Comparison of ENCODE assay signal across 12 cellular contexts in genomic region chr17:42135151-42135550, GRCh38. TPM values are rescaled to one million over a fixed set of nuclear protein-coding genes. Genes with fewer than 3 reads are reported as not detected.
A peak's percentile ranks its signal among the peaks of the same experiment; 100 is the strongest.
DNase-seq lines count a peak whose midpoint lies in the region; ATAC-seq and TF ChIP-seq lines count a peak whose summit lies in the region.
"Had no signal": no experiment of that assay in that cellular context is flagged by ENCODE, and none has a peak within 500 bp of the region (broad histone marks: within the 10 kb centered on the region; RNA-seq: fewer than 3 reads in every experiment).

No MANE protein-coding gene starts in this region.

- TF ChIP-seq POLR2A in HCT116 (IDR thresholded peaks at IDR 0.05; ENCODE audit: borderline replicate concordance, extremely low read depth, insufficient read depth, insufficient read length) (no peak), stomach (IDR thresholded peaks at IDR 0.05) (no peak)

- H3K27me3 ChIP-seq in HCT116 (ENCODE audit: insufficient read depth, low read length) (no peaks in the 10 kb centered on the region), liver (ENCODE audit: control insufficient read depth in 4 of 4, insufficient read depth in 4 of 4, low read length in 3 of 4) (no peaks in the 10 kb centered on the region), stomach (no peaks in the 10 kb centered on the region)

- ATAC-seq in HCT116 (no peak), GM21825 (IDR thresholded peaks at IDR 0.05; ENCODE audit: unreplicated experiment) (no peak)
- ATAC-seq in activated T-helper 17 cell treated with anti-CD3 and anti-CD28 coated beads, Interleukin-2, amount 50 U/mL, for 72 hours (replicated peaks): no peak

- BruUV-seq in HCT116 (replicated peaks; lab: Mats Ljungman, UMichigan): no TSS peak

- TF ChIP-seq RAD21 in HCT116 (IDR thresholded peaks at IDR 0.05; ENCODE audit: low read depth): no peak
- no peak for TF ChIP-seq RAD21 in liver (IDR thresholded peaks at IDR 0.05)

- POLR2A ChIA-PET in HCT116 (lab: Charles Lee) (no interaction called here), GM10248 (lab: Yijun Ruan, JAX) (interaction anchor here (0.6 kb wide), 1 partner anchor 1183 kb away, joined by 5 read pairs; no protein-coding TSS in a partner anchor)

- CTCF ChIA-PET in HCT116 (lab: Charles Lee): interaction anchor here (0.9 to 1.1 kb wide), 2 partner anchors 107 to 392 kb away, joined by 3 to 4 read pairs; no protein-coding TSS in a partner anchor
- CTCF ChIA-PET in GM10248 (lab: Yijun Ruan, JAX): interaction anchor here (0.9 to 8.2 kb wide), 9 partner anchors 10 to 112 kb away, joined by 3 to 47 read pairs (median 5); partner anchors contain the start of gene KCNH4

- RAD21 ChIA-PET in HCT116 (lab: Charles Lee; ENCODE audit: low non-redundant PET in 1 of 2, low total read pairs in 2 of 2, uncharacterized antibody in 2 of 2, unreplicated experiment in 2 of 2): no interaction called here

- H3K79me2 ChIP-seq in HCT116 (ENCODE audit: insufficient read depth, low read length): peaks cover 99% of the 10 kb centered on the region

- H4K20me1 ChIP-seq in HCT116 (ENCODE audit: insufficient read depth): no peaks in the 10 kb centered on the region

- peaks cover 29% of the 10 kb centered on the region for H3K4me1 Mint-ChIP-seq in activated T-helper 17 cell treated with anti-CD3 and anti-CD28 coated beads, Interleukin-2, amount 50 U/mL, for 72 hours

- no peaks in the 10 kb centered on the region for H3K9me2 ChIP-seq in HCT116 (ENCODE audit: insufficient read depth)

- no peak overlapping the region for H3K4me3 Mint-ChIP-seq in activated T-helper 17 cell treated with anti-CD3 and anti-CD28 coated beads, Interleukin-2, amount 50 U/mL, for 72 hours
- H3K4me3 Mint-ChIP-seq: activated naive CD4-positive, alpha-beta T cell treated with anti-CD3 and anti-CD28 coated beads for 36 hours had no signal

- H3K4me3 ChIP-seq in HCT116 (replicated peaks in 1 of 2; ENCODE audit: low read depth in 1 of 2, low read length in 2 of 2) (no peak overlapping the region), liver (ENCODE audit: low read depth in 1 of 3, low read length in 3 of 3) (peak overlapping the region in 2 of 3 donors; percentile 7 to 18), stomach (no peak overlapping the region)
- H3K4me3 ChIP-seq: prostate gland had no signal

- H3K27ac ChIP-seq in HCT116 (ENCODE audit: low read depth, low read length) (no peak overlapping the region), liver (ENCODE audit: low read depth in 1 of 2, low read length in 2 of 2) (peak overlapping the region; percentile 88 to 95), stomach (peak overlapping the region; percentile 81 to 95 (median 84))

- TF ChIP-seq EP300 in stomach (IDR thresholded peaks at IDR 0.05): no peak

- H3K9me3 ChIP-seq in HCT116 (ENCODE audit: control insufficient read depth in 1 of 2, insufficient read depth in 1 of 2, low read depth in 1 of 2, low read length in 2 of 2) (no peaks in the 10 kb centered on the region), liver (ENCODE audit: control insufficient read depth in 4 of 4, low read length in 3 of 4) (no peaks in the 10 kb centered on the region), stomach (no peaks in the 10 kb centered on the region)
- H3K9me3 ChIP-seq: prostate gland had no signal

- H3K27me3 Mint-ChIP-seq in activated T-helper 17 cell treated with anti-CD3 and anti-CD28 coated beads, Interleukin-2, amount 50 U/mL, for 72 hours: no peaks in the 10 kb centered on the region
- H3K27me3 Mint-ChIP-seq: IgD-negative memory B cell had no signal

- intact Hi-C loops in HCT116 (cut with micrococcal nuclease): no loop called here
- intact Hi-C loops in stomach (cut with DNase I; ENCODE audit: low total_unique reads): no loop called here

- H3K27ac Mint-ChIP-seq in activated T-helper 17 cell treated with anti-CD3 and anti-CD28 coated beads, Interleukin-2, amount 50 U/mL, for 72 hours: peak overlapping the region; percentile 71

- DNase-seq in HCT116 (ENCODE audit: low read depth, low spot score) (no peak), stomach (no peak), NCI-H1694 treated with DMSO at 0.1 percent for 48 hours (lab: John Stamatoyannopoulos, UW) (no peak), GM10248 (ENCODE audit: extremely low spot score) (no peak)
- DNase-seq: activated naive CD4-positive, alpha-beta T cell treated with anti-CD3 and anti-CD28 coated beads for 36 hours; NCI-H2081 treated with DMSO at 0.1 percent for 48 hours had no signal

- TF ChIP-seq CTCF in HCT116 (IDR thresholded peaks at IDR 0.05 in 2 of 3, conservative IDR thresholded peaks at IDR 0.05 in 1 of 3; ENCODE audit: borderline replicate concordance in 1 of 3, insufficient read depth in 1 of 3, low read depth in 2 of 3, low read length in 2 of 3): no peak
- no peak for TF ChIP-seq CTCF in liver (IDR thresholded peaks at IDR 0.05; ENCODE audit: low read depth, low read length, missing input control)
- TF ChIP-seq CTCF in stomach (IDR thresholded peaks at IDR 0.05): no peak
- no peak for TF ChIP-seq CTCF in GM10248 (IDR thresholded peaks at IDR 0.05; ENCODE audit: control extremely low read depth, extremely low read depth, low read depth, missing control alignments)

- H2AFZ ChIP-seq in HCT116 (ENCODE audit: low read depth, low read length, poor library complexity, severe bottlenecking): no peak overlapping the region

- peaks cover 2 to 10% of the 10 kb centered on the region in 2 experiments; a peak in 3 of 4 replicates for H3K36me3 ChIP-seq in HCT116 (ENCODE audit: control insufficient read depth in 1 of 2, insufficient read depth in 2 of 2, low read length in 2 of 2)
- peaks cover under 1 to 4% (median 1%) of the 10 kb centered on the region in 4 donors for H3K36me3 ChIP-seq in liver (ENCODE audit: control insufficient read depth in 4 of 4, insufficient read depth in 3 of 4, low read depth in 1 of 4, low read length in 3 of 4)
- H3K36me3 ChIP-seq in stomach: peaks cover 3 to 20% (median 7%) of the 10 kb centered on the region in 4 donors
- H3K36me3 ChIP-seq: prostate gland had no signal

- H3K4me1 ChIP-seq in HCT116 (ENCODE audit: control insufficient read depth in 1 of 2, insufficient read depth in 2 of 2, low read length in 2 of 2) (peaks cover 0 to 11% of the 10 kb centered on the region in 2 experiments; a peak in 2 of 4 replicates), liver (ENCODE audit: control insufficient read depth in 4 of 4, insufficient read depth in 4 of 4, low read length in 3 of 4) (peaks cover 16 to 42% (median 22%) of the 10 kb centered on the region in 4 donors), stomach (peaks cover 86 to 100% (median 92%) of the 10 kb centered on the region in 4 donors)

- peak overlapping the region; percentile 17; the same call in 1 of the 2 replicates for H3K4me2 ChIP-seq in HCT116 (ENCODE audit: low read length)

- no peaks in the 10 kb centered on the region for H3K9me3 Mint-ChIP-seq in activated T-helper 17 cell treated with anti-CD3 and anti-CD28 coated beads, Interleukin-2, amount 50 U/mL, for 72 hours
- H3K9me3 Mint-ChIP-seq: activated naive CD4-positive, alpha-beta T cell treated with anti-CD3 and anti-CD28 coated beads for 36 hours; IgD-negative memory B cell had no signal

- H3K9ac ChIP-seq in HCT116 (ENCODE audit: low read length) (no peak overlapping the region), liver (ENCODE audit: low read depth in 1 of 2, low read length in 2 of 2) (no peak overlapping the region)

- H3K36me3 Mint-ChIP-seq in activated T-helper 17 cell treated with anti-CD3 and anti-CD28 coated beads, Interleukin-2, amount 50 U/mL, for 72 hours (ENCODE audit: low read depth): peaks cover 70% of the 10 kb centered on the region
- H3K36me3 Mint-ChIP-seq: IgD-negative memory B cell had no signal

- WGBS in liver: 76% methylated on average over 6 of the region's 6 CpGs
- 57 to 68% (median 66%) methylated on average over 6 of the region's 6 CpGs for WGBS in stomach, 5 donors

TF ChIP-seq in HCT116, 20 proteins besides CTCF, POLR2A, EP300 and RAD21 (continues in another document):
- no peak for TF ChIP-seq ELF1 (IDR thresholded peaks at IDR 0.05; ENCODE audit: borderline replicate concordance, low read depth)

TF ChIP-seq in liver, 16 proteins besides CTCF, POLR2A, EP300 and RAD21:
- no peak for TF ChIP-seq HNF4G (IDR thresholded peaks at IDR 0.05)
TF ChIP-seq in liver: peak in this region for 0.

RNA-seq across cellular contexts. Expression of gene HSPB9, which starts 12.5 kb away (rescaled TPM):
- not detected for total RNA-seq in HCT116 (2021; ENCODE audit: unreplicated experiment)
- 0.10 TPM in 1 of 2 replicates, not detected in the other for polyA plus RNA-seq in HCT116 (2012)
- under 1 TPM in 1 of 2 donors, not detected in 1; 0.13 TPM for total RNA-seq in activated T-helper 17 cell treated with anti-CD3 and anti-CD28 coated beads, Interleukin-2, amount 50 U/mL, for 72 hours
- under 1 TPM; 0.17 to 0.42 TPM for total RNA-seq in liver
- polyA plus RNA-seq in liver: 1 to 10 TPM in 1 of 2 donors, under 1 TPM in 1; 0.69 to 4.0 TPM
- total RNA-seq in stomach: not detected
- under 1 TPM; 0.25 to 0.61 (median 0.35) TPM for polyA plus RNA-seq in stomach
- total RNA-seq: activated naive CD4-positive, alpha-beta T cell treated with anti-CD3 and anti-CD28 coated beads for 36 hours; epithelial cell of proximal tubule had no signal

RNA-seq across cellular contexts. Expression of gene KAT2A, which starts 14.0 kb away (rescaled TPM):
- total RNA-seq in HCT116 (2021; ENCODE audit: unreplicated experiment) (41.2 TPM), liver (10 to 100 TPM in 1 of 2 donors, 1 to 10 TPM in 1; 5.1 to 14.4 TPM), stomach (100 to 1,000 TPM in 1 of 5 donors, 10 to 100 TPM in 4; 10.1 to 114 (median 74.7) TPM)
- polyA plus RNA-seq in HCT116 (2012): 32.9 and 39.7 TPM in 2 replicates
- 10 to 100 TPM; 32.8 to 44.2 TPM for total RNA-seq in activated T-helper 17 cell treated with anti-CD3 and anti-CD28 coated beads, Interleukin-2, amount 50 U/mL, for 72 hours
- polyA plus RNA-seq in liver (10 to 100 TPM in 1 of 2 donors, 1 to 10 TPM in 1; 7.4 to 11.7 TPM), stomach (10 to 100 TPM; 25.0 to 90.2 (median 29.3) TPM)

RNA-seq across cellular contexts. Expression of gene RAB5C, which starts 19.6 kb away (rescaled TPM):
- total RNA-seq in HCT116 (2021; ENCODE audit: unreplicated experiment) (115 TPM), liver (10 to 100 TPM; 53.7 to 60.0 TPM), stomach (100 to 1,000 TPM in 1 of 5 donors, 10 to 100 TPM in 4; 26.8 to 105 (median 69.2) TPM)
- 135 and 136 TPM in 2 replicates for polyA plus RNA-seq in HCT116 (2012)
- 10 to 100 TPM; 30.4 to 77.7 TPM for total RNA-seq in activated T-helper 17 cell treated with anti-CD3 and anti-CD28 coated beads, Interleukin-2, amount 50 U/mL, for 72 hours
- polyA plus RNA-seq in liver (100 to 1,000 TPM in 1 of 2 donors, 10 to 100 TPM in 1; 53.5 to 107 TPM), stomach (100 to 1,000 TPM in 2 of 3 donors, 10 to 100 TPM in 1; 67.0 to 225 (median 170) TPM)

RNA-seq across cellular contexts. Expression of gene DHX58, which starts 22.6 kb away (rescaled TPM):
- total RNA-seq in HCT116 (2021; ENCODE audit: unreplicated experiment): 1.2 TPM
- 1.1 and 1.6 TPM in 2 replicates for polyA plus RNA-seq in HCT116 (2012)
- 10 to 100 TPM; 12.0 to 19.1 TPM for total RNA-seq in activated T-helper 17 cell treated with anti-CD3 and anti-CD28 coated beads, Interleukin-2, amount 50 U/mL, for 72 hours
- 10 to 100 TPM in 1 of 2 donors, 1 to 10 TPM in 1; 4.0 to 20.2 TPM for total RNA-seq in liver
- polyA plus RNA-seq in liver: 10 to 100 TPM in 1 of 2 donors, 1 to 10 TPM in 1; 4.3 to 21.9 TPM
- 10 to 100 TPM in 2 of 5 donors, 1 to 10 TPM in 3; 3.2 to 21.9 (median 9.8) TPM for total RNA-seq in stomach
- polyA plus RNA-seq in stomach: 10 to 100 TPM; 15.1 to 23.4 (median 20.3) TPM

RNA-seq across cellular contexts. Expression of gene ZNF385C, which starts 36.9 kb away (rescaled TPM):
- 1.1 TPM for total RNA-seq in HCT116 (2021; ENCODE audit: unreplicated experiment)
- polyA plus RNA-seq in HCT116 (2012): 0.76 and 1.2 TPM in 2 replicates
- total RNA-seq in activated T-helper 17 cell treated with anti-CD3 and anti-CD28 coated beads, Interleukin-2, amount 50 U/mL, for 72 hours: under 1 TPM; 0.15 to 0.48 TPM
- under 1 TPM in 1 of 2 donors, not detected in 1; 0.19 TPM for total RNA-seq in liver
- polyA plus RNA-seq in liver: under 1 TPM; 0.03 to 0.06 TPM
- total RNA-seq in stomach: under 1 TPM in 1 of 5 donors, not detected in 4; 0.87 TPM
- 1 to 10 TPM in 1 of 3 donors, under 1 TPM in 2; 0.31 to 1.4 (median 0.53) TPM for polyA plus RNA-seq in stomach
- total RNA-seq: epithelial cell of proximal tubule had no signal

Comparison
In these comparisons a context has a peak if more than half of its experiments do, and no peak if none do; other contexts are left out.
1. H3K4me3 ChIP-seq: peak in liver (2 of 3); none in HCT116 (0 of 2) and stomach (0 of 4).